Comparison of ENCODE assay signal across 8 cellular contexts in the genomic region with DNA sequence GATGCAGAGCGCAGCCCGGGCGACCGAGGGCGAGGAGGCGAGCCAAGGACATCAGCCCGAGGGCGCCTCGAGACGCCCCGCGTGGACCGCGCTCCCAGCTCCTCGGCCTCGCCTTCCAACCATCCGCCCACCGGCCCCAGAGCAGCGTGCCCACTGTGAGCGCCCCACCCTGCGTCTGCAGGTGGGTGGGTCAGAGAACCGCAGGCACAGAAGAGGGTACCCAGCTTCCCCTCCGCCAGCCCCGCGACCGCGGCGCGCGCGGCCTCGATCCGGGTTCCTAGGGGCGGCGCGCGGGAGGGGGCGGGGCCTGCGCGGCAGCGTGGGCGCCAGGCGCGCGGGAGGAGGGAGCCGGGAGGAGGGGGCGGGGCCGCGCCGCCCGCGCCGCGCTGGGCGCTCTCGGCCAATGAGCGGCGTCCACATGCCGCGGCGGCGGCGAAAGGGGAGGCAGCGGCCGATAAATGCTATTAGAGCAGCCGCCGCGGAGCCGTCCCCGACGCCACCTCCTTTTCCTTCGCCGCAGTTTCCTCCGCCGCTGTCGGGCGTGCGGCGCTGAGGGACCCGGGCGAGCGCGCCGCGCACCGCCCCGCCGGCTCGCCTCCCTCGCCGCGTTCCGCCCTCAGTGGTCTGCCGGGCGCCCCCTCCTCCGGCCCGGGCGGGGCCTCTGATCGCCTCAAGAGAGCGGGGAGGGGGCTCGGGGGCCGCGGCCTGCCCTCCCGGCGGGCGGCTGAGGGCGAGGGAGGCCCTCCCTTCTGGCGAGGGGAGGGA. TPM values are rescaled to one million over a fixed set of nuclear protein-coding genes. Genes with fewer than 3 reads are reported as not detected.
DNase-seq lines count a peak whose midpoint lies in the region; ATAC-seq and TF ChIP-seq lines count a peak whose summit lies in the region.

A gene (plus strand): TSS at position 464 of the 765 bp plus-strand sequence. CDS start 543 bp downstream, outside the sequence.

- no peak for TF ChIP-seq CTCF in CD14-positive monocyte (IDR thresholded peaks at IDR 0.05)
- TF ChIP-seq CTCF in liver (IDR thresholded peaks at IDR 0.05; ENCODE audit: low read depth, low read length, missing input control): no peak

- H3K4me1 ChIP-seq in liver (ENCODE audit: control insufficient read depth in 4 of 4, insufficient read depth in 4 of 4, low read length in 3 of 4): peaks cover 2 to 47% (median 33%) of the 10 kb centered on the region in 4 donors

- peaks cover 0 to 10% (median under 1%) of the 10 kb centered on the region in 4 donors for H3K36me3 ChIP-seq in liver (ENCODE audit: control insufficient read depth in 4 of 4, insufficient read depth in 3 of 4, low read depth in 1 of 4, low read length in 3 of 4)

- ATAC-seq in GM19395 (IDR thresholded peaks at IDR 0.05; ENCODE audit: unreplicated experiment): peak; percentile 74
- ATAC-seq in HG03521 (IDR thresholded peaks at IDR 0.05; ENCODE audit: unreplicated experiment): peak; percentile 70

- peak within 1 kb of the TSS; percentile 86 to 94 (median 92) for H3K27ac Mint-ChIP-seq in CD14-positive monocyte

- no peaks in the 10 kb centered on the region for H3K27me3 ChIP-seq in liver (ENCODE audit: control insufficient read depth in 4 of 4, insufficient read depth in 4 of 4, low read length in 3 of 4)

- H3K4me3 Mint-ChIP-seq in CD14-positive monocyte: peak within 1 kb of the TSS; percentile 94 to 96

- peaks cover 24 to 29% of the 10 kb centered on the region in 2 donors for H3K36me3 Mint-ChIP-seq in CD14-positive monocyte

- no peaks in the 10 kb centered on the region for H3K9me3 ChIP-seq in liver (ENCODE audit: control insufficient read depth in 4 of 4, low read length in 3 of 4)

- no peaks in the 10 kb centered on the region for H3K9me3 Mint-ChIP-seq in CD14-positive monocyte

- H3K4me3 ChIP-seq in liver (ENCODE audit: low read depth in 1 of 3, low read length in 3 of 3): peak within 1 kb of the TSS; percentile 84 to 99 (median 91)

- peak within 1 kb of the TSS; percentile 91 to 95 for H3K27ac ChIP-seq in liver (ENCODE audit: low read depth in 1 of 2, low read length in 2 of 2)

- intact Hi-C loops in CD14-positive monocyte (cut with micrococcal nuclease): loop anchor here (1.0 to 10.0 kb wide), 4 partner anchors 28 to 156 kb away; a partner anchor contains a TSS

- peaks cover 47% of the 10 kb centered on the region for H3K4me1 Mint-ChIP-seq in CD14-positive monocyte

- WGBS in liver: 2% methylated on average over 108 of the region's 108 CpGs

- DNase-seq in CD14-positive monocyte (ENCODE audit: low spot score) (peak; percentile 84), NCI-H82 (lab: John Stamatoyannopoulos, UW) (peak; percentile 95), dermis microvascular lymphatic vessel endothelial cell (ENCODE audit: low read depth in 2 of 2) (peak; percentile 67 to 92)
- peak; percentile 80 to 84 for DNase-seq in activated CD4-positive, alpha-beta T cell treated with anti-CD3 and anti-CD28 coated beads, Interleukin-2, amount 50 U/mL, for 4 hours
- DNase-seq in stimulated activated CD4-positive, alpha-beta T cell treated with anti-CD3 and anti-CD28 coated beads, Interleukin-4, amount 100 ng/mL, for 1 hour: peak; percentile 90

- TF ChIP-seq RAD21 in liver (IDR thresholded peaks at IDR 0.05): no peak

- H3K9ac ChIP-seq in liver (ENCODE audit: low read depth in 1 of 2, low read length in 2 of 2): peak within 1 kb of the TSS; percentile 78 to 84

- peaks cover 0 to 7% (median 5%) of the 10 kb centered on the region in 3 donors for H3K27me3 Mint-ChIP-seq in CD14-positive monocyte (ENCODE audit: low read depth in 3 of 3)

TF ChIP-seq in liver, 16 proteins besides CTCF, POLR2A, EP300 and RAD21:
- no peak for TF ChIP-seq NR2F2 (IDR thresholded peaks at IDR 0.05)
- TF ChIP-seq TAF1 (conservative IDR thresholded peaks at IDR 0.05): peak; percentile 41
- TF ChIP-seq JUND (IDR thresholded peaks at IDR 0.05): no peak
- TF ChIP-seq YY1 (IDR thresholded peaks at IDR 0.05): peak; percentile 17
- no peak for TF ChIP-seq FOXA1 (IDR thresholded peaks at IDR 0.05)
- TF ChIP-seq, protein P1, sequence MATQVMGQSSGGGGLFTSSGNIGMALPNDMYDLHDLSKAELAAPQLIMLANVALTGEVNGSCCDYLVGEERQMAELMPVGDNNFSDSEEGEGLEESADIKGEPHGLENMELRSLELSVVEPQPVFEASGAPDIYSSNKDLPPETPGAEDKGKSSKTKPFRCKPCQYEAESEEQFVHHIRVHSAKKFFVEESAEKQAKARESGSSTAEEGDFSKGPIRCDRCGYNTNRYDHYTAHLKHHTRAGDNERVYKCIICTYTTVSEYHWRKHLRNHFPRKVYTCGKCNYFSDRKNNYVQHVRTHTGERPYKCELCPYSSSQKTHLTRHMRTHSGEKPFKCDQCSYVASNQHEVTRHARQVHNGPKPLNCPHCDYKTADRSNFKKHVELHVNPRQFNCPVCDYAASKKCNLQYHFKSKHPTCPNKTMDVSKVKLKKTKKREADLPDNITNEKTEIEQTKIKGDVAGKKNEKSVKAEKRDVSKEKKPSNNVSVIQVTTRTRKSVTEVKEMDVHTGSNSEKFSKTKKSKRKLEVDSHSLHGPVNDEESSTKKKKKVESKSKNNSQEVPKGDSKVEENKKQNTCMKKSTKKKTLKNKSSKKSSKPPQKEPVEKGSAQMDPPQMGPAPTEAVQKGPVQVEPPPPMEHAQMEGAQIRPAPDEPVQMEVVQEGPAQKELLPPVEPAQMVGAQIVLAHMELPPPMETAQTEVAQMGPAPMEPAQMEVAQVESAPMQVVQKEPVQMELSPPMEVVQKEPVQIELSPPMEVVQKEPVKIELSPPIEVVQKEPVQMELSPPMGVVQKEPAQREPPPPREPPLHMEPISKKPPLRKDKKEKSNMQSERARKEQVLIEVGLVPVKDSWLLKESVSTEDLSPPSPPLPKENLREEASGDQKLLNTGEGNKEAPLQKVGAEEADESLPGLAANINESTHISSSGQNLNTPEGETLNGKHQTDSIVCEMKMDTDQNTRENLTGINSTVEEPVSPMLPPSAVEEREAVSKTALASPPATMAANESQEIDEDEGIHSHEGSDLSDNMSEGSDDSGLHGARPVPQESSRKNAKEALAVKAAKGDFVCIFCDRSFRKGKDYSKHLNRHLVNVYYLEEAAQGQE (IDR thresholded peaks at IDR 0.05): peak; percentile 25
- TF ChIP-seq RXRA (IDR thresholded peaks at IDR 0.05): no peak

RNA-seq across cellular contexts. Expression of the gene that starts here (rescaled TPM):
- 1 to 10 TPM; 4.5 to 6.9 TPM for polyA plus RNA-seq in CD14-positive monocyte
- total RNA-seq in dermis microvascular lymphatic vessel endothelial cell: 87.9 and 109 TPM in 2 replicates
- total RNA-seq in liver: 100 to 1,000 TPM in 1 of 2 donors, 10 to 100 TPM in 1; 60.8 to 198 TPM
- 10 to 100 TPM; 20.9 to 74.3 TPM for polyA plus RNA-seq in liver

Comparison
In these comparisons a context has a peak if more than half of its experiments do, and no peak if none do; other contexts are left out.
1. Peak in every context shown above with its lines: DNase-seq, ATAC-seq, H3K4me3 ChIP-seq and H3K27ac ChIP-seq.